Comparison of ENCODE assay signal across 1 cellular context in genomic region chr5:176447538-176447981, GRCh38.
TF ChIP-seq lines count a peak whose summit lies in the region.

No MANE protein-coding gene starts in this region.

TF ChIP-seq in endothelial cell of umbilical vein, 7 proteins besides CTCF, POLR2A, EP300 and RAD21 (continued from another document):
- TF ChIP-seq FOS (IDR thresholded peaks at IDR 0.05; ENCODE audit: borderline replicate concordance, insufficient read depth, low read length) (no peak), JUN (IDR thresholded peaks at IDR 0.05; ENCODE audit: borderline replicate concordance, insufficient read depth, insufficient read length, low read depth) (no peak), POLR2AphosphoS5 (IDR thresholded peaks at IDR 0.05; ENCODE audit: insufficient read depth, low read depth, low read length) (no peak), MYC (IDR thresholded peaks at IDR 0.05; ENCODE audit: low read depth, low read length) (no peak), EZH2 (IDR thresholded peaks at IDR 0.05; ENCODE audit: borderline replicate concordance, low read depth, low read length, severe bottlenecking) (no peak), GATA2 (IDR thresholded peaks at IDR 0.05; ENCODE audit: insufficient read depth, insufficient read length, low read depth, low read length) (no peak)
